Comparison of ENCODE assay signal across 8 cellular contexts in genomic region chr5:17316973-17317459, GRCh38.
DNase-seq lines count a peak whose midpoint lies in the region; ATAC-seq and TF ChIP-seq lines count a peak whose summit lies in the region.

No MANE protein-coding gene starts in this region.

- H3K4me2 ChIP-seq in BLaER1: peak overlapping the region; percentile 88

- peaks cover 63% of the 10 kb centered on the region for H3K4me1 ChIP-seq in BLaER1

- ATAC-seq in GM21381 (IDR thresholded peaks at IDR 0.05; ENCODE audit: unreplicated experiment) (peak; percentile 74), HG03565 (IDR thresholded peaks at IDR 0.05; ENCODE audit: unreplicated experiment) (peak; percentile 69)

- no peaks in the 10 kb centered on the region for H3K4me1 Mint-ChIP-seq in activated CD4-positive, alpha-beta memory T cell treated with anti-CD3 and anti-CD28 coated beads for 36 hours (ENCODE audit: low read depth)

- intact Hi-C loops in activated CD4-positive, alpha-beta memory T cell treated with anti-CD3 and anti-CD28 coated beads for 36 hours (cut with micrococcal nuclease): no loop called here

- H3K9me3 ChIP-seq in BLaER1: no peaks in the 10 kb centered on the region; the same call in 1 of the 2 replicates

- H3K36me3 ChIP-seq in BLaER1: no peaks in the 10 kb centered on the region

- POLR2A ChIA-PET in activated CD4-positive, alpha-beta memory T cell treated with anti-CD3 and anti-CD28 coated beads for 36 hours (lab: Charles Lee): no interaction called here

- no peaks in the 10 kb centered on the region for H3K27me3 Mint-ChIP-seq in activated CD4-positive, alpha-beta memory T cell treated with anti-CD3 and anti-CD28 coated beads for 36 hours

- peak; percentile 17 to 45 for DNase-seq in cardiac fibroblast (ENCODE audit: low read depth in 2 of 2)
- no peak for DNase-seq in activated CD4-positive, alpha-beta memory T cell treated with anti-CD3 and anti-CD28 coated beads for 36 hours
- no peak for DNase-seq in mucosa of gallbladder (ENCODE audit: low spot score)
- DNase-seq in C1 segment of cervical spinal cord (lab: John Stamatoyannopoulos, UW): no peak
- no peak for DNase-seq in HUDEP-2 (lab: John Stamatoyannopoulos, UW; ENCODE audit: unreplicated experiment in 76 of 76)

- peak overlapping the region; percentile 54 for H3K4me3 ChIP-seq in BLaER1
- H3K4me3 ChIP-seq in cardiac fibroblast (replicated peaks in 1 of 2; ENCODE audit: low read depth in 2 of 2, low read length in 2 of 2): no peak overlapping the region

- CTCF ChIA-PET in activated CD4-positive, alpha-beta memory T cell treated with anti-CD3 and anti-CD28 coated beads for 36 hours (lab: Charles Lee): no interaction called here

- no peak overlapping the region for H3K4me3 Mint-ChIP-seq in activated CD4-positive, alpha-beta memory T cell treated with anti-CD3 and anti-CD28 coated beads for 36 hours

- no peak overlapping the region for H3K27ac Mint-ChIP-seq in activated CD4-positive, alpha-beta memory T cell treated with anti-CD3 and anti-CD28 coated beads for 36 hours

- no peak for TF ChIP-seq CTCF in cardiac fibroblast (IDR thresholded peaks at IDR 0.05; ENCODE audit: low read depth, low read length)

- H3K36me3 Mint-ChIP-seq in activated CD4-positive, alpha-beta memory T cell treated with anti-CD3 and anti-CD28 coated beads for 36 hours: no peaks in the 10 kb centered on the region

- peak overlapping the region; percentile 50 for H3K9ac ChIP-seq in BLaER1

- H3K27ac ChIP-seq in BLaER1: peak overlapping the region; percentile 75

- H4K20me1 ChIP-seq in BLaER1: no peaks in the 10 kb centered on the region

- H3K9me3 Mint-ChIP-seq in activated CD4-positive, alpha-beta memory T cell treated with anti-CD3 and anti-CD28 coated beads for 36 hours: peaks cover 2% of the 10 kb centered on the region

- no peaks in the 10 kb centered on the region for H3K27me3 ChIP-seq in BLaER1

Comparison
In these comparisons a context has a peak if more than half of its experiments do, and no peak if none do; other contexts are left out.
1. DNase-seq: peak in cardiac fibroblast (2 of 2); none in activated CD4-positive, alpha-beta memory T cell treated with anti-CD3 and anti-CD28 coated beads for 36 hours (single experiment), mucosa of gallbladder (single experiment), C1 segment of cervical spinal cord (0 of 14) and HUDEP-2 (0 of 76).